Comparison of ENCODE assay signal across 2 cellular contexts in the genomic region with DNA sequence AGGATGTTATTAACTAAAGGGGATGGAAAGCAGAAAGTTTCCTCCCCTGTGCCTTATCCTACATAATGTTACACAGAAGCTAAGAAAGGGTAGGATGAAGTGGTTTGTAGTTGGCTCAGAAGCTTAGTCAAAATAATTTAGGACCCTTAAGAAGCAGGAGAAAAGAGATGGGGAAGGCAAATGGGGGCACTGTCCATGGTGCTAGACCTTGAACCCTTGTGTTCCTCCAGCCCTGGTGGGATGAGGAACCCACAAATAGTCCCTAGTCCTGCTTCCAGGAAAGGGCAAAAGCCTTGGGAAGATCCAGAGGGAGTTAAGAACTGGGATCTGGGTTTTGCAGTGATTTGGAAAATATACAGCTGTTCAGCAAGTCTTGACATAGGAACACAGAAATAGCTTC.
TF ChIP-seq lines count a peak whose summit lies in the region.

No MANE protein-coding gene starts in this region.

TF ChIP-seq in A549, 52 proteins besides CTCF, POLR2A, EP300 and RAD21:
- TF ChIP-seq REST (IDR thresholded peaks at IDR 0.05) (peak; percentile 91), SREBF2 (IDR thresholded peaks at IDR 0.05) (no peak), EHMT2 (IDR thresholded peaks at IDR 0.05; ENCODE audit: low read depth) (0 out of 2 replicates have a peak, but pooled peaks have one; percentile 24)

TF ChIP-seq in HCT116, 20 proteins besides CTCF, POLR2A, EP300 and RAD21:
- TF ChIP-seq REST (IDR thresholded peaks at IDR 0.05; ENCODE audit: low read depth) (peak; percentile 68), TCF7L2 (IDR thresholded peaks at IDR 0.05; ENCODE audit: borderline replicate concordance, extremely low read depth, insufficient read depth, insufficient read length) (no peak)
